Comparison of ENCODE assay signal across 12 cellular contexts in genomic region chr4:52143815-52144214, GRCh38.
"Had no signal": no experiment of that assay in that cellular context is flagged by ENCODE, and none has a peak within 500 bp of the region (broad histone marks: within the 10 kb centered on the region; RNA-seq: fewer than 3 reads in every experiment).

No MANE protein-coding gene starts in this region.

- ATAC-seq: gastroesophageal sphincter, left lobe of liver had no signal

- DNase-seq: heart right ventricle; islet precursor cell; pancreas; stimulated activated CD4-positive, alpha-beta T cell treated with anti-CD3 and anti-CD28 coated beads, Interleukin-12 subunit alpha, Interleukin-12 subunit beta, amount 100 ng/mL, for 4 hours; stimulated activated CD4-positive, alpha-beta T cell treated with anti-CD3 and anti-CD28 coated beads, Interleukin-2, amount 100 ng/mL, for 24 hours; thyroid gland had no signal

- H3K9me3 ChIP-seq: ascending aorta, gastroesophageal sphincter, pancreas, thyroid gland had no signal

- H3K4me1 ChIP-seq: ascending aorta, gastroesophageal sphincter, heart right ventricle, pancreas, thyroid gland had no signal

- H3K27ac ChIP-seq: ascending aorta, epithelial cell of prostate, gastroesophageal sphincter, heart right ventricle, pancreas, thyroid gland had no signal

- H3K36me3 ChIP-seq: ascending aorta, gastroesophageal sphincter, heart right ventricle, pancreas, thyroid gland had no signal

- H3K27me3 ChIP-seq: ascending aorta, gastroesophageal sphincter, pancreas, thyroid gland had no signal

- H3K27ac Mint-ChIP-seq: activated T-helper 1 cell treated with anti-CD3 and anti-CD28 coated beads, Interleukin-12 subunit alpha, Interleukin-12 subunit beta, Interleukin-2, Interleukin-4 antibody, amounts not matched to agents 30 ng/mL and 10 ng/mL and 1 ng/mL, durations not matched to agents 14 hours and 24 hours and 36 hours; T-helper 2 cell treated with Interferon-gamma antibody and Interleukin-4, amounts not matched to agents 5 μg/mL and 100 μg/mL, for 36 hours had no signal

- H3K4me3 Mint-ChIP-seq: activated T-helper 1 cell treated with anti-CD3 and anti-CD28 coated beads, Interleukin-12 subunit alpha, Interleukin-12 subunit beta, Interleukin-2, Interleukin-4 antibody, amounts not matched to agents 30 ng/mL and 10 ng/mL and 1 ng/mL, durations not matched to agents 14 hours and 24 hours and 36 hours; T-helper 2 cell treated with Interferon-gamma antibody and Interleukin-4, amounts not matched to agents 5 μg/mL and 100 μg/mL, for 36 hours had no signal

- H3K9me3 Mint-ChIP-seq: T-helper 2 cell treated with Interferon-gamma antibody and Interleukin-4, amounts not matched to agents 5 μg/mL and 100 μg/mL, for 36 hours had no signal

- H3K4me3 ChIP-seq: ascending aorta, gastroesophageal sphincter, heart right ventricle, pancreas, thyroid gland had no signal
